Comparison of ENCODE assay signal across 8 cellular contexts in genomic region chr12:27652174-27652763, GRCh38. TPM values are rescaled to one million over a fixed set of nuclear protein-coding genes. Genes with fewer than 3 reads are reported as not detected.
DNase-seq lines count a peak whose midpoint lies in the region; ATAC-seq, FAIRE-seq and TF ChIP-seq lines count a peak whose summit lies in the region.

No MANE protein-coding gene starts in this region.

- H3K27ac ChIP-seq in astrocyte (ENCODE audit: low read depth, low read length), result no peak overlapping the region
- H3K27ac ChIP-seq in right atrium auricular region, result no peak overlapping the region

- no peak overlapping the region for H3K27ac Mint-ChIP-seq in astrocyte (ENCODE audit: unreplicated experiment)

- H3K36me3 ChIP-seq in astrocyte (ENCODE audit: insufficient read depth, low read length), result peaks cover 16% of the 10 kb centered on the region
- peaks cover 22% of the 10 kb centered on the region for H3K36me3 ChIP-seq in right atrium auricular region

- no peak overlapping the region for H3K4me3 Mint-ChIP-seq in astrocyte (ENCODE audit: unreplicated experiment)

- no peaks in the 10 kb centered on the region for H4K20me1 ChIP-seq in astrocyte (ENCODE audit: insufficient read depth, low read length)

- no peaks in the 10 kb centered on the region for H3K4me1 ChIP-seq in astrocyte (ENCODE audit: insufficient read depth, low read length)
- H3K4me1 ChIP-seq in right atrium auricular region, result no peaks in the 10 kb centered on the region

- H3K4me3 ChIP-seq in astrocyte (ENCODE audit: insufficient read depth, low read depth, low read length) (no peak overlapping the region), right atrium auricular region (no peak overlapping the region)

- peaks cover 12% of the 10 kb centered on the region for H3K36me3 Mint-ChIP-seq in astrocyte (ENCODE audit: low read depth, unreplicated experiment)

- ATAC-seq in sciatic nerve, result peak; percentile 85
- ATAC-seq in HG02970 (IDR thresholded peaks at IDR 0.05; ENCODE audit: low FRiP score, unreplicated experiment), result no peak
- no peak for ATAC-seq in HG03175 (IDR thresholded peaks at IDR 0.05; ENCODE audit: unreplicated experiment)

- H3K79me2 ChIP-seq in astrocyte (ENCODE audit: insufficient read depth, low read length), result no peaks in the 10 kb centered on the region

- no peaks in the 10 kb centered on the region for H3K9me3 Mint-ChIP-seq in astrocyte (ENCODE audit: unreplicated experiment)

- intact Hi-C loops in sciatic nerve (cut with DNase I), result loop anchor here (10.0 kb wide), 1 partner anchor 217 kb away; no protein-coding TSS in a partner anchor

- no peak overlapping the region for H3K9ac ChIP-seq in astrocyte (ENCODE audit: low read length)

- no peaks in the 10 kb centered on the region for H3K27me3 Mint-ChIP-seq in astrocyte (ENCODE audit: low read depth, unreplicated experiment)

- H3K27me3 ChIP-seq in astrocyte (ENCODE audit: insufficient read depth, low read length) (no peaks in the 10 kb centered on the region), right atrium auricular region (no peaks in the 10 kb centered on the region)

- no peak overlapping the region for H3K4me2 ChIP-seq in astrocyte (ENCODE audit: low read length)

- no peak for FAIRE-seq in astrocyte (lab: Jason Lieb, UNC)

- TF ChIP-seq CTCF in astrocyte (IDR thresholded peaks at IDR 0.05; ENCODE audit: insufficient read depth, low read depth, low read length), result peak; percentile 90
- peak; percentile 78 to 89 for TF ChIP-seq CTCF in right atrium auricular region (IDR thresholded peaks at IDR 0.05)

- H3K9me3 ChIP-seq in astrocyte (ENCODE audit: insufficient read depth, low read depth, low read length) (no peaks in the 10 kb centered on the region), right atrium auricular region (no peaks in the 10 kb centered on the region)

- peak; percentile 26 for DNase-seq in DMS153 (lab: John Stamatoyannopoulos, UW)
- DNase-seq in HK-2 (ENCODE audit: unreplicated experiment), result peak; percentile 42
- DNase-seq in NCI-H748 treated with DMSO at 0.1 percent for 48 hours (lab: John Stamatoyannopoulos, UW), result peak; percentile 31
- peak; percentile 52 for DNase-seq in astrocyte (ENCODE audit: low read depth)
- no peak for DNase-seq in right atrium auricular region (ENCODE audit: low spot score)
- DNase-seq in sciatic nerve (ENCODE audit: low spot score), result no peak

- no peak overlapping the region for H2AFZ ChIP-seq in astrocyte (ENCODE audit: low read depth, low read length)

- H3K4me1 Mint-ChIP-seq in astrocyte (ENCODE audit: low read depth, unreplicated experiment), result no peaks in the 10 kb centered on the region

RNA-seq across cellular contexts. Expression of gene REP15, which starts 44.0 kb away (rescaled TPM):
- 2.1 and 3.8 TPM in 2 replicates for total RNA-seq in astrocyte
- 1 to 10 TPM; 1.4 to 3.1 TPM for total RNA-seq in right atrium auricular region
- 1.2 TPM for total RNA-seq in sciatic nerve

RNA-seq across cellular contexts. Expression of gene MRPS35, which starts 58.4 kb away (rescaled TPM):
- total RNA-seq in astrocyte (48.2 and 50.4 TPM in 2 replicates), right atrium auricular region (10 to 100 TPM; 41.5 to 56.0 TPM), sciatic nerve (28.0 TPM)

Comparison
In these comparisons a context has a peak if more than half of its experiments do, and no peak if none do; other contexts are left out.
1. DNase-seq: peak in DMS153 (single experiment), HK-2 (single experiment), NCI-H748 treated with DMSO at 0.1 percent for 48 hours (single experiment) and astrocyte (single experiment); none in right atrium auricular region (single experiment) and sciatic nerve (single experiment).